In genomic region chr13:76473552-76474134, GRCh38 we compare ENCODE assay signal across 8 cellular contexts.
DNase-seq lines count a peak whose midpoint lies in the region; TF ChIP-seq lines count a peak whose summit lies in the region.

No MANE protein-coding gene starts in this region.

- no peak overlapping the region for H4K8ac ChIP-seq in H9 (replicated peaks; ENCODE audit: insufficient read length, low read depth, low read length)
- H4K8ac ChIP-seq in trophoblast cell (ENCODE audit: low read depth, low read length), result no peak overlapping the region

- H2AK5ac ChIP-seq in H9 (ENCODE audit: insufficient read length, low read length) (no peak overlapping the region), trophoblast cell (ENCODE audit: low read length) (no peak overlapping the region)

- no peak overlapping the region for H2BK20ac ChIP-seq in H9 (ENCODE audit: low read depth, low read length, poor library complexity, severe bottlenecking)

- no peak overlapping the region for H2AFZ ChIP-seq in H9 (ENCODE audit: low read length)
- H2AFZ ChIP-seq in trophoblast cell (ENCODE audit: insufficient read depth, low read length, poor library complexity), result no peak overlapping the region

- H3K27ac ChIP-seq in H9 (ENCODE audit: insufficient read length, low read depth, low read length), result no peak overlapping the region
- no peak overlapping the region for H3K27ac ChIP-seq in SJSA1
- H3K27ac ChIP-seq in trophoblast cell (ENCODE audit: low read depth, low read length), result no peak overlapping the region

- H3T11ph ChIP-seq in H9 (ENCODE audit: low read length), result no peak overlapping the region

- 0 out of 4 replicates have a peak, but pooled peaks cover 0 to 3% of the 10 kb centered on the region in 2 experiments for H3K4me1 Mint-ChIP-seq in H9

- H3K9me3 Mint-ChIP-seq in H9, result no peaks in the 10 kb centered on the region

- H2BK12ac ChIP-seq in H9 (ENCODE audit: insufficient read length, low read depth, low read length) (no peak overlapping the region), trophoblast cell (ENCODE audit: low read length) (no peak overlapping the region)

- H3K27ac Mint-ChIP-seq in H9, result no peak overlapping the region

- H3K4ac ChIP-seq in H9 (ENCODE audit: low read depth, low read length) (no peak overlapping the region), trophoblast cell (ENCODE audit: low read depth, low read length) (no peak overlapping the region)

- DNase-seq in GM10266 (ENCODE audit: extremely low spot score), result peak; percentile 48
- DNase-seq in H9, result peak; percentile 74
- peak; percentile 73 for DNase-seq in LoVo (ENCODE audit: low spot score)
- peak; percentile 29 to 65 for DNase-seq in SJSA1 (ENCODE audit: low read depth in 1 of 2, low spot score in 2 of 2)
- DNase-seq in activated naive CD4-positive, alpha-beta T cell (lab: John Stamatoyannopoulos, UW), result peak; percentile 7 to 45 (median 32)
- DNase-seq in glomerular endothelial cell (ENCODE audit: extremely low read depth, low read depth, low spot score), result peak; percentile 78
- DNase-seq in trophoblast cell, result peak; percentile 77 to 91
- peak; percentile 79 for DNase-seq in ureter (ENCODE audit: low spot score)

- no peaks in the 10 kb centered on the region for H3K36me3 Mint-ChIP-seq in H9 (ENCODE audit: insufficient read depth in 1 of 3, low read depth in 3 of 3)

- no peaks in the 10 kb centered on the region for H3K27me3 Mint-ChIP-seq in H9 (ENCODE audit: low read depth)

- H3K27me3 ChIP-seq in H9 (ENCODE audit: insufficient read depth, low read length), result no peaks in the 10 kb centered on the region
- no peaks in the 10 kb centered on the region for H3K27me3 ChIP-seq in SJSA1 (replicated peaks)
- H3K27me3 ChIP-seq in trophoblast cell (ENCODE audit: insufficient read depth, low read length), result no peaks in the 10 kb centered on the region

- H3K18ac ChIP-seq in H9 (ENCODE audit: insufficient read length, low read depth, low read length), result no peak overlapping the region
- H3K18ac ChIP-seq in trophoblast cell (ENCODE audit: low read length), result no peak overlapping the region

- no peaks in the 10 kb centered on the region for H3K4me1 ChIP-seq in H9 (ENCODE audit: insufficient read depth, low read length)
- H3K4me1 ChIP-seq in SJSA1 (replicated peaks), result no peaks in the 10 kb centered on the region
- no peaks in the 10 kb centered on the region for H3K4me1 ChIP-seq in trophoblast cell (ENCODE audit: control insufficient read depth in 1 of 2, insufficient read depth in 2 of 2, low read length in 2 of 2)

- no peak overlapping the region for H4K5ac ChIP-seq in H9 (ENCODE audit: insufficient read length, low read depth, low read length)

- no peaks in the 10 kb centered on the region for H3K23me2 ChIP-seq in H9 (ENCODE audit: insufficient read length, low read depth, low read length, poor library complexity, severe bottlenecking)

- H3K56ac ChIP-seq in H9 (ENCODE audit: insufficient read length, low read depth, low read length), result no peak overlapping the region

- H3K4me3 ChIP-seq in SJSA1, result no peak overlapping the region
- no peak overlapping the region for H3K4me3 ChIP-seq in trophoblast cell (ENCODE audit: low read depth, low read length)

- TF ChIP-seq CTCF in GM10266 (IDR thresholded peaks at IDR 0.05; ENCODE audit: control insufficient read depth, insufficient read depth, low read depth, missing control alignments) (peak; percentile 67), H9 (conservative IDR thresholded peaks at IDR 0.05) (peak; percentile 92)

- no peaks in the 10 kb centered on the region for H4K20me1 ChIP-seq in H9 (ENCODE audit: control insufficient read depth, insufficient read depth, insufficient read length)

- H2BK15ac ChIP-seq in H9 (ENCODE audit: low read depth, low read length), result no peak overlapping the region

- no peak overlapping the region for H2BK5ac ChIP-seq in H9 (ENCODE audit: insufficient read length, low read length)
- H2BK5ac ChIP-seq in trophoblast cell (ENCODE audit: low read depth, low read length, poor library complexity), result no peak overlapping the region

- no peak overlapping the region for H3K4me3 Mint-ChIP-seq in H9

- no peak overlapping the region for H3K23ac ChIP-seq in H9 (ENCODE audit: insufficient read length, low read depth, low read length)
- no peak overlapping the region for H3K23ac ChIP-seq in trophoblast cell (ENCODE audit: low read length)

- no peak overlapping the region for H3K4me2 ChIP-seq in H9 (ENCODE audit: insufficient read depth, insufficient read length, low read length)
- H3K4me2 ChIP-seq in trophoblast cell (ENCODE audit: low read length), result no peak overlapping the region

- H3K14ac ChIP-seq in H9 (ENCODE audit: insufficient read depth, low read length) (no peak overlapping the region), trophoblast cell (ENCODE audit: low read length) (no peak overlapping the region)

- H4K91ac ChIP-seq in H9 (ENCODE audit: insufficient read length, low read depth, low read length) (no peak overlapping the region), trophoblast cell (ENCODE audit: low read depth, low read length) (no peak overlapping the region)

- no peak overlapping the region for H2BK120ac ChIP-seq in H9 (ENCODE audit: low read depth, low read length, poor library complexity, severe bottlenecking)
- H2BK120ac ChIP-seq in trophoblast cell (ENCODE audit: insufficient read depth, low read length, poor library complexity), result no peak overlapping the region

- H4K12ac ChIP-seq in trophoblast cell (ENCODE audit: low read depth, low read length), result no peak overlapping the region

- H3K9ac ChIP-seq in H9 (ENCODE audit: extremely low read depth, insufficient read length, low read length) (no peak overlapping the region), trophoblast cell (ENCODE audit: low read length) (no peak overlapping the region)

- H3K36me3 ChIP-seq in SJSA1 (no peaks in the 10 kb centered on the region), trophoblast cell (ENCODE audit: control insufficient read depth in 1 of 2, insufficient read depth in 2 of 2, low read length in 2 of 2) (no peaks in the 10 kb centered on the region)

- no peaks in the 10 kb centered on the region for H3K79me2 ChIP-seq in H9 (ENCODE audit: insufficient read depth, low read length)
- no peaks in the 10 kb centered on the region for H3K79me2 ChIP-seq in trophoblast cell (ENCODE audit: control insufficient read depth, insufficient read depth, low read length, poor library complexity)

- H3K9me3 ChIP-seq in H9 (ENCODE audit: control insufficient read depth, low read depth, low read length) (no peaks in the 10 kb centered on the region), SJSA1 (replicated peaks) (no peaks in the 10 kb centered on the region), trophoblast cell (ENCODE audit: insufficient read depth, low read depth, low read length) (no peaks in the 10 kb centered on the region)

- no peaks in the 10 kb centered on the region for H3K79me1 ChIP-seq in H9 (ENCODE audit: insufficient read depth, low read depth, low read length, poor library complexity, severe bottlenecking)
- peaks cover 6% of the 10 kb centered on the region for H3K79me1 ChIP-seq in trophoblast cell (ENCODE audit: low read length)

Comparison
In these comparisons a context has a peak if more than half of its experiments do, and no peak if none do; other contexts are left out.
1. DNase-seq: peak in every context shown above with its lines; median percentile 84 in trophoblast cell; 79 in ureter; 78 in glomerular endothelial cell; 74 in H9; 73 in LoVo; 48 in GM10266; 47 in SJSA1; 32 in activated naive CD4-positive, alpha-beta T cell.